17 cellular contexts compared by ENCODE assay signal in the genomic region with DNA sequence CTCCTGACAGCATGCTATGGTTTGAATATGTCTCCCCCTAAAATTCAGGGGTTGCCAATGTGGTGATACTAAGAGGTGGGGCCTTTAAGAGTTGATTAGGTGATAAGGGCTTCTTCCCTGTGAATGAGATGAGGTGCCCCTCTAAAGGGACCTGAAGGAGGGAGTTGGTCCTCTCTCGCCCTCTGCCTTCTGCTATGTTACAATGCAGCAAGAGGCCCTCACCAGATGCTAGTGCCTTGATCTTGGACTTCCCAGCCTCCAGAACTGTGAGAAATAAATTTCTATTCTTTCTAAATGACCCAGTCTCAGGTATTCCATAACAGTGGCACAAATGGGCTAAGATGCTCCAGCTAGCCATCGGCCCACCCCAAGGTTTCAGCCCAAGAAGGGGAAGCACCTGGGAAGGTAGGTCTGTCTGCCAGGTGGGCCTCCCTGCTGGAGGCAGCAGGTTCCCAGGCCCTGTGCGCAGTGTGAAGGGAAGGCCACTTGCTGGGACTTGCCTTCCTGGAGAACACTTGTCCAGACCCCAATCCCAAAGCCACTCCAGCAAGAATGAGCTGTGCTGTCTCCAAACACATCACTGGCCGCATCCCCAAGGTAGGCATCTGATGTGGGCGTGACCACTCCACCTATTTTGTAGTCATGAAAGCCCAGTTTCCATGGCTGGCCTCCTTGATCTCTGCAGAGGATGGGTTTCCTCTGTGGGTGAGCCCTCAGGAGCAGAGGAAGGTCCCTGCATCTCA.
DNase-seq lines count a peak whose midpoint lies in the region; ATAC-seq and TF ChIP-seq lines count a peak whose summit lies in the region.
"Had no signal": no experiment of that assay in that cellular context is flagged by ENCODE, and none has a peak within 500 bp of the region (broad histone marks: within the 10 kb centered on the region; RNA-seq: fewer than 3 reads in every experiment).

No MANE protein-coding gene starts in this region.

- no peak for ATAC-seq in GM18502 (IDR thresholded peaks at IDR 0.05; ENCODE audit: poor library complexity, unreplicated experiment)
- ATAC-seq: gastroesophageal sphincter had no signal

- no peaks in the 10 kb centered on the region for H3K27me3 ChIP-seq in ACC112 (ENCODE audit: insufficient read depth, low read length)
- no peaks in the 10 kb centered on the region for H3K27me3 ChIP-seq in HUES48 (ENCODE audit: control insufficient read depth, insufficient read depth, low read length)
- no peaks in the 10 kb centered on the region for H3K27me3 ChIP-seq in adipocyte (replicated peaks; ENCODE audit: control insufficient read depth, insufficient read depth, low read length)
- H3K27me3 ChIP-seq: ovary had no signal

- DNase-seq in adipocyte (ENCODE audit: low read depth): no peak
- DNase-seq in fibroblast of mammary gland (ENCODE audit: low read depth): peak; percentile 34
- no peak for DNase-seq in HPDE6-E6E7 (ENCODE audit: extremely low spot score)
- no peak for DNase-seq in effector CD8-positive, alpha-beta T cell (lab: John Stamatoyannopoulos, UW)
- no peak for DNase-seq in HuH-7 (ENCODE audit: low spot score)
- DNase-seq: activated CD4-positive, alpha-beta memory T cell treated with anti-CD3 and anti-CD28 coated beads for 36 hours; aorta; midbrain; NCI-H82; ovary; SIG-M5 had no signal

- H3K4me1 ChIP-seq in ACC112 (ENCODE audit: control insufficient read depth, insufficient read depth, low read length, unreplicated experiment) (peaks cover 50% of the 10 kb centered on the region), HUES48 (ENCODE audit: control insufficient read depth, insufficient read depth, low read length) (no peaks in the 10 kb centered on the region; the same call in 1 of the 2 replicates), adipocyte (ENCODE audit: control insufficient read depth, insufficient read depth, low read length) (peaks cover 31% of the 10 kb centered on the region)
- H3K4me1 ChIP-seq: gastroesophageal sphincter, HAP-1 had no signal

- H2AFZ ChIP-seq in ACC112 (ENCODE audit: low read length, unreplicated experiment): peak overlapping the region; percentile 58

- H3K79me2 ChIP-seq in ACC112 (ENCODE audit: control insufficient read depth, insufficient read depth, low read length, unreplicated experiment): no peaks in the 10 kb centered on the region

- no peak overlapping the region for H3K9ac ChIP-seq in HUES48 (ENCODE audit: low read depth, low read length)
- H3K9ac ChIP-seq in adipocyte (ENCODE audit: low read length): peak overlapping the region; percentile 48

- H3K36me3 ChIP-seq in ACC112 (ENCODE audit: insufficient read depth, low read length): no peaks in the 10 kb centered on the region
- no peaks in the 10 kb centered on the region for H3K36me3 ChIP-seq in HUES48 (ENCODE audit: control insufficient read depth, insufficient read depth, low read length)
- H3K36me3 ChIP-seq in adipocyte (ENCODE audit: control insufficient read depth, insufficient read depth, low read length, severe bottlenecking): no peaks in the 10 kb centered on the region
- H3K36me3 ChIP-seq: gastroesophageal sphincter, HAP-1, ovary had no signal

- H3K4me3 ChIP-seq in ACC112 (ENCODE audit: low read depth, low read length) (peak overlapping the region; percentile 16; the same call in 1 of the 2 replicates), HUES48 (ENCODE audit: low read depth, low read length) (no peak overlapping the region), adipocyte (ENCODE audit: low read length) (peak overlapping the region; percentile 9), fibroblast of mammary gland (ENCODE audit: control insufficient read depth, low read depth, low read length) (no peak overlapping the region)
- H3K4me3 ChIP-seq: gastroesophageal sphincter, HAP-1, ovary, smooth muscle cell had no signal

- no peak for TF ChIP-seq CTCF in fibroblast of mammary gland (conservative IDR thresholded peaks at IDR 0.05; ENCODE audit: control insufficient read depth, insufficient read depth, low read depth, low read length)

- H3K27ac ChIP-seq in ACC112 (ENCODE audit: low read depth, low read length) (peak overlapping the region; percentile 96), HUES48 (ENCODE audit: low read depth, low read length) (peak overlapping the region; percentile 74)
- H3K27ac ChIP-seq: gastroesophageal sphincter, ovary had no signal

- H3K9me3 ChIP-seq in HUES48 (ENCODE audit: control insufficient read depth, insufficient read depth, low read length): no peaks in the 10 kb centered on the region
- H3K9me3 ChIP-seq in adipocyte (ENCODE audit: control insufficient read depth, low read length): peaks cover 3% of the 10 kb centered on the region
- H3K9me3 ChIP-seq: gastroesophageal sphincter, HAP-1, ovary had no signal

Comparison
In these comparisons a context has a peak if more than half of its experiments do, and no peak if none do; other contexts are left out.
1. H3K4me3 ChIP-seq: peak in ACC112 (single experiment) and adipocyte (single experiment); none in HUES48 (single experiment) and fibroblast of mammary gland (single experiment).